11 cellular contexts compared by ENCODE assay signal in genomic region chr9:109286571-109286977, GRCh38. TPM values are rescaled to one million over a fixed set of nuclear protein-coding genes. Genes with fewer than 3 reads are reported as not detected.
DNase-seq lines count a peak whose midpoint lies in the region; ATAC-seq and TF ChIP-seq lines count a peak whose summit lies in the region.
"Had no signal": no experiment of that assay in that cellular context is flagged by ENCODE, and none has a peak within 500 bp of the region (broad histone marks: within the 10 kb centered on the region; RNA-seq: fewer than 3 reads in every experiment).

No MANE protein-coding gene starts in this region.

- H3K27me3 ChIP-seq in brain microvascular endothelial cell (replicated peaks) (no peaks in the 10 kb centered on the region), psoas muscle (ENCODE audit: insufficient read depth in 3 of 3, low read length in 2 of 3) (no peaks in the 10 kb centered on the region)

- no peaks in the 10 kb centered on the region for H3K36me3 ChIP-seq in brain microvascular endothelial cell (replicated peaks)
- H3K36me3 ChIP-seq in psoas muscle (ENCODE audit: insufficient read depth in 1 of 2, low read depth in 1 of 2), result no peaks in the 10 kb centered on the region

- DNase-seq in EL (peak; percentile 92), MV-4-11 (lab: John Stamatoyannopoulos, UW) (peak; percentile 44), brain microvascular endothelial cell (peak; percentile 54), psoas muscle (no peak), NCI-H1048 (lab: John Stamatoyannopoulos, UW) (no peak)
- DNase-seq in activated CD4-positive, alpha-beta T cell treated with anti-CD3 and anti-CD28 coated beads for 1 hour, result no peak
- no peak for DNase-seq in stimulated activated CD4-positive, alpha-beta T cell treated with anti-CD3 and anti-CD28 coated beads, Interleukin-4, amount 100 ng/mL, for 24 hours
- DNase-seq: activated B cell treated with CpG ODN at 0.5 μM for 24 hours, anterior cingulate cortex, SK-N-SH had no signal

- H3K9me3 ChIP-seq in psoas muscle, result no peaks in the 10 kb centered on the region
- H3K9me3 ChIP-seq: SK-N-SH had no signal

- ATAC-seq in psoas muscle, result peak in 3 of 4 donors; percentile 26 to 83 (median 30)

- in situ Hi-C loops in brain microvascular endothelial cell (cut with HindIII; ENCODE audit: low pct_ligation_motif_present, low sequenced_read_pairs), result no loop called here

- no peak for TF ChIP-seq CTCF in brain microvascular endothelial cell (IDR thresholded peaks at IDR 0.05; ENCODE audit: low read depth, low read length, missing control alignments)
- TF ChIP-seq CTCF in psoas muscle (IDR thresholded peaks at IDR 0.05), result no peak

- 61 to 71% (median 62%) methylated on average over 4 of the region's 4 CpGs for WGBS in psoas muscle, 3 donors

- H3K4me3 ChIP-seq in brain microvascular endothelial cell (ENCODE audit: low read depth, low read length) (no peak overlapping the region), psoas muscle (no peak overlapping the region)

- H3K27ac ChIP-seq in brain microvascular endothelial cell (no peak overlapping the region), psoas muscle (peak overlapping the region; percentile 21)

- intact Hi-C loops in psoas muscle (cut with DNase I), result no loop called here

- peaks cover 3% of the 10 kb centered on the region for H3K4me1 ChIP-seq in psoas muscle

RNA-seq across cellular contexts. Expression of gene EPB41L4B, which starts 34.3 kb away (rescaled TPM):
- total RNA-seq in psoas muscle, result 1 to 10 TPM in 3 of 4 donors, under 1 TPM in 1; 0.54 to 4.6 (median 1.7) TPM
- 1 to 10 TPM in 2 of 3 donors, under 1 TPM in 1; 0.33 to 2.6 (median 1.8) TPM for polyA plus RNA-seq in psoas muscle
- total RNA-seq: mononuclear cell had no signal

Comparison
In these comparisons a context has a peak if more than half of its experiments do, and no peak if none do; other contexts are left out.
1. DNase-seq: peak in EL (single experiment), MV-4-11 (single experiment) and brain microvascular endothelial cell (single experiment); none in psoas muscle (0 of 2), activated CD4-positive, alpha-beta T cell treated with anti-CD3 and anti-CD28 coated beads for 1 hour (single experiment), stimulated activated CD4-positive, alpha-beta T cell treated with anti-CD3 and anti-CD28 coated beads, Interleukin-4, amount 100 ng/mL, for 24 hours (single experiment) and NCI-H1048 (single experiment).